9 cellular contexts compared by ENCODE assay signal in genomic region chr19:13055213-13056051, GRCh38. TPM values are rescaled to one million over a fixed set of nuclear protein-coding genes. Genes with fewer than 3 reads are reported as not detected.
DNase-seq lines count a peak whose midpoint lies in the region; ATAC-seq and TF ChIP-seq lines count a peak whose summit lies in the region.
"Had no signal": no experiment of that assay in that cellular context is flagged by ENCODE, and none has a peak within 500 bp of the region (broad histone marks: within the 10 kb centered on the region; RNA-seq: fewer than 3 reads in every experiment).

No MANE protein-coding gene starts in this region.

- no peak overlapping the region for H2AFZ ChIP-seq in H9 (ENCODE audit: low read length)

- TF ChIP-seq CTCF in H9 (conservative IDR thresholded peaks at IDR 0.05), result no peak; the same call in 2 of the 3 replicates
- TF ChIP-seq CTCF in brain microvascular endothelial cell (IDR thresholded peaks at IDR 0.05; ENCODE audit: low read depth, low read length, missing control alignments), result no peak
- TF ChIP-seq CTCF in stomach (IDR thresholded peaks at IDR 0.05), result no peak

- H3K18ac ChIP-seq in H9 (ENCODE audit: insufficient read length, low read depth, low read length), result no peak overlapping the region

- peaks cover 3% of the 10 kb centered on the region for H3K23me2 ChIP-seq in H9 (ENCODE audit: insufficient read length, low read depth, low read length, poor library complexity, severe bottlenecking)

- peaks cover 8% of the 10 kb centered on the region; the same call in 1 of the 2 replicates for H3K4me1 ChIP-seq in H9 (ENCODE audit: insufficient read depth, low read length)
- H3K4me1 ChIP-seq in stomach, result peaks cover 97 to 100% (median 99%) of the 10 kb centered on the region in 4 donors

- in situ Hi-C loops in brain microvascular endothelial cell (cut with HindIII; ENCODE audit: low pct_ligation_motif_present, low sequenced_read_pairs), result no loop called here

- WGBS in H9 (ENCODE audit: extremely low coverage, insufficient read length, low lambda C conversion rate), result no CpG with 5 or more reads among the region's 29 CpGs
- 17 to 29% (median 20%) methylated on average over 17 to 29 of the region's 29 CpGs for WGBS in stomach, 5 donors

- CTCF ChIA-PET in activated CD8-positive, alpha-beta T cell treated with anti-CD3 and anti-CD28 coated beads, Interleukin-2, amount 10 ng/mL, durations not matched to agents 7 days and 5 days (lab: Charles Lee), result interaction anchor here (2.5 to 3.1 kb wide), 2 partner anchors 22 to 90 kb away, joined by 10 to 11 read pairs; no protein-coding TSS in a partner anchor

- H3K79me2 ChIP-seq in H9 (ENCODE audit: insufficient read depth, low read length), result no peaks in the 10 kb centered on the region

- DNase-seq in H9 (peak; percentile 67), brain microvascular endothelial cell (peak; percentile 70), iris pigment epithelial cell (ENCODE audit: low read depth) (peak; percentile 93), stomach (peak; percentile 52), COLO668 (lab: John Stamatoyannopoulos, UW; ENCODE audit: unreplicated experiment) (no peak), T-helper 1 cell (no peak)
- no peak for DNase-seq in activated CD8-positive, alpha-beta T cell treated with anti-CD3 and anti-CD28 coated beads, Interleukin-2, amount 10 ng/mL, durations not matched to agents 7 days and 5 days
- DNase-seq: occipital lobe had no signal

- H3K14ac ChIP-seq in H9 (ENCODE audit: insufficient read depth, low read length), result no peak overlapping the region; the same call in 1 of the 2 replicates

- no peaks in the 10 kb centered on the region for H3K9me3 ChIP-seq in H9 (ENCODE audit: control insufficient read depth, low read depth, low read length)
- H3K9me3 ChIP-seq in stomach, result no peaks in the 10 kb centered on the region

- H4K5ac ChIP-seq in H9 (ENCODE audit: insufficient read length, low read depth, low read length), result no peak overlapping the region

- H4K8ac ChIP-seq in H9 (replicated peaks; ENCODE audit: insufficient read length, low read depth, low read length), result no peak overlapping the region

- no peak for ATAC-seq in activated CD8-positive, alpha-beta T cell treated with anti-CD3 and anti-CD28 coated beads, Interleukin-2, amount 10 ng/mL, durations not matched to agents 7 days and 5 days
- no peak for ATAC-seq in HG03039 (IDR thresholded peaks at IDR 0.05; ENCODE audit: unreplicated experiment)

- no peak overlapping the region for H2BK20ac ChIP-seq in H9 (ENCODE audit: low read depth, low read length, poor library complexity, severe bottlenecking)

- H4K20me1 ChIP-seq in H9 (ENCODE audit: control insufficient read depth, insufficient read depth, insufficient read length), result no peaks in the 10 kb centered on the region

- no peak for TF ChIP-seq EP300 in stomach (IDR thresholded peaks at IDR 0.05)

- H3K36me3 Mint-ChIP-seq in H9 (ENCODE audit: insufficient read depth in 1 of 3, low read depth in 3 of 3), result no peaks in the 10 kb centered on the region; a peak in 1 of 7 replicates
- no peaks in the 10 kb centered on the region for H3K36me3 Mint-ChIP-seq in activated CD8-positive, alpha-beta T cell treated with anti-CD3 and anti-CD28 coated beads, Interleukin-2, amount 10 ng/mL, durations not matched to agents 7 days and 5 days (ENCODE audit: low read depth)

- H3K27me3 ChIP-seq in H9 (ENCODE audit: insufficient read depth, low read length) (peaks cover 72% of the 10 kb centered on the region), brain microvascular endothelial cell (replicated peaks) (no peaks in the 10 kb centered on the region), stomach (no peaks in the 10 kb centered on the region)

- H3K27ac ChIP-seq in H9 (ENCODE audit: insufficient read length, low read depth, low read length), result no peak overlapping the region
- H3K27ac ChIP-seq in brain microvascular endothelial cell, result peak overlapping the region; percentile 90
- H3K27ac ChIP-seq in stomach, result peak overlapping the region; percentile 53 to 95 (median 92)

- no peak overlapping the region for H2BK15ac ChIP-seq in H9 (ENCODE audit: low read depth, low read length)

- no peaks in the 10 kb centered on the region for H3K36me3 ChIP-seq in brain microvascular endothelial cell (replicated peaks)
- no peaks in the 10 kb centered on the region for H3K36me3 ChIP-seq in stomach

- H3K9ac ChIP-seq in H9 (ENCODE audit: extremely low read depth, insufficient read length, low read length), result no peak overlapping the region

- peak overlapping the region; percentile 10 to 66; a peak in 4 of 5 replicates for H3K4me3 Mint-ChIP-seq in H9
- H3K4me3 Mint-ChIP-seq in activated CD8-positive, alpha-beta T cell treated with anti-CD3 and anti-CD28 coated beads, Interleukin-2, amount 10 ng/mL, durations not matched to agents 7 days and 5 days, result no peak overlapping the region

- H3K27ac Mint-ChIP-seq in H9, result no peak overlapping the region
- H3K27ac Mint-ChIP-seq in activated CD8-positive, alpha-beta T cell treated with anti-CD3 and anti-CD28 coated beads, Interleukin-2, amount 10 ng/mL, durations not matched to agents 7 days and 5 days, result no peak overlapping the region

- POLR2A ChIA-PET in activated CD8-positive, alpha-beta T cell treated with anti-CD3 and anti-CD28 coated beads, Interleukin-2, amount 10 ng/mL, durations not matched to agents 7 days and 5 days (lab: Charles Lee), result interaction anchor here (0.6 kb wide), 1 partner anchor 170 kb away, joined by 3 read pairs; no protein-coding TSS in a partner anchor

- H3T11ph ChIP-seq in H9 (ENCODE audit: low read length), result no peak overlapping the region

- H4K91ac ChIP-seq in H9 (ENCODE audit: insufficient read length, low read depth, low read length), result no peak overlapping the region

- no peak overlapping the region for H2AK5ac ChIP-seq in H9 (ENCODE audit: insufficient read length, low read length)

- H3K4me3 ChIP-seq in brain microvascular endothelial cell (ENCODE audit: low read depth, low read length), result no peak overlapping the region
- peak overlapping the region in 2 of 4 donors; percentile 16 to 20 for H3K4me3 ChIP-seq in stomach

- H3K56ac ChIP-seq in H9 (ENCODE audit: insufficient read length, low read depth, low read length), result no peak overlapping the region

- peaks cover 0 to 10% of the 10 kb centered on the region in 2 experiments; a peak in 2 of 5 replicates for H3K9me3 Mint-ChIP-seq in H9
- H3K9me3 Mint-ChIP-seq in activated CD8-positive, alpha-beta T cell treated with anti-CD3 and anti-CD28 coated beads, Interleukin-2, amount 10 ng/mL, durations not matched to agents 7 days and 5 days (ENCODE audit: insufficient read depth), result no peaks in the 10 kb centered on the region

- TF ChIP-seq POLR2A in stomach (IDR thresholded peaks at IDR 0.05), result no peak

- no peak overlapping the region for H3K23ac ChIP-seq in H9 (ENCODE audit: insufficient read length, low read depth, low read length)

- peaks cover 97% of the 10 kb centered on the region for H3K27me3 Mint-ChIP-seq in H9 (ENCODE audit: low read depth)
- peaks cover 18% of the 10 kb centered on the region for H3K27me3 Mint-ChIP-seq in activated CD8-positive, alpha-beta T cell treated with anti-CD3 and anti-CD28 coated beads, Interleukin-2, amount 10 ng/mL, durations not matched to agents 7 days and 5 days (ENCODE audit: low read depth)

- no peak overlapping the region for H3K4ac ChIP-seq in H9 (ENCODE audit: low read depth, low read length)

- H2BK5ac ChIP-seq in H9 (ENCODE audit: insufficient read length, low read length), result no peak overlapping the region

- no peak overlapping the region for H2BK120ac ChIP-seq in H9 (ENCODE audit: low read depth, low read length, poor library complexity, severe bottlenecking)

- intact Hi-C loops in stomach (cut with DNase I; ENCODE audit: low total_unique reads), result no loop called here

- no peak overlapping the region for H2BK12ac ChIP-seq in H9 (ENCODE audit: insufficient read length, low read depth, low read length)

- H3K4me2 ChIP-seq in H9 (ENCODE audit: insufficient read depth, insufficient read length, low read length), result peak overlapping the region; percentile 42

- H3K4me1 Mint-ChIP-seq in H9, result peaks cover 43 to 69% of the 10 kb centered on the region in 2 experiments
- H3K4me1 Mint-ChIP-seq in activated CD8-positive, alpha-beta T cell treated with anti-CD3 and anti-CD28 coated beads, Interleukin-2, amount 10 ng/mL, durations not matched to agents 7 days and 5 days (ENCODE audit: low read depth), result peaks cover 7% of the 10 kb centered on the region

- H3K79me1 ChIP-seq in H9 (ENCODE audit: insufficient read depth, low read depth, low read length, poor library complexity, severe bottlenecking), result no peaks in the 10 kb centered on the region

RNA-seq across cellular contexts. Expression of gene LYL1, which starts 47.2 kb away (rescaled TPM):
- total RNA-seq in H9 (2021) (0.63 and 0.86 TPM in 2 replicates), stomach (10 to 100 TPM in 2 of 5 donors, 1 to 10 TPM in 2, not detected in 1; 1.3 to 19.3 (median 7.6) TPM)
- polyA plus RNA-seq in stomach, result 1 to 10 TPM; 4.1 to 5.5 (median 5.0) TPM
- total RNA-seq in activated CD8-positive, alpha-beta T cell treated with anti-CD3 and anti-CD28 coated beads, Interleukin-2, amount 10 ng/mL, durations not matched to agents 7 days and 5 days, result 1 to 10 TPM; 3.3 to 3.8 TPM

Comparison
In these comparisons a context has a peak if more than half of its experiments do, and no peak if none do; other contexts are left out.
1. DNase-seq: peak in H9 (single experiment), brain microvascular endothelial cell (single experiment), iris pigment epithelial cell (single experiment) and stomach (single experiment); none in activated CD8-positive, alpha-beta T cell treated with anti-CD3 and anti-CD28 coated beads, Interleukin-2, amount 10 ng/mL, durations not matched to agents 7 days and 5 days (single experiment), COLO668 (single experiment) and T-helper 1 cell (0 of 5).